ENCODE assay signal across 14 cellular contexts in the genomic region with DNA sequence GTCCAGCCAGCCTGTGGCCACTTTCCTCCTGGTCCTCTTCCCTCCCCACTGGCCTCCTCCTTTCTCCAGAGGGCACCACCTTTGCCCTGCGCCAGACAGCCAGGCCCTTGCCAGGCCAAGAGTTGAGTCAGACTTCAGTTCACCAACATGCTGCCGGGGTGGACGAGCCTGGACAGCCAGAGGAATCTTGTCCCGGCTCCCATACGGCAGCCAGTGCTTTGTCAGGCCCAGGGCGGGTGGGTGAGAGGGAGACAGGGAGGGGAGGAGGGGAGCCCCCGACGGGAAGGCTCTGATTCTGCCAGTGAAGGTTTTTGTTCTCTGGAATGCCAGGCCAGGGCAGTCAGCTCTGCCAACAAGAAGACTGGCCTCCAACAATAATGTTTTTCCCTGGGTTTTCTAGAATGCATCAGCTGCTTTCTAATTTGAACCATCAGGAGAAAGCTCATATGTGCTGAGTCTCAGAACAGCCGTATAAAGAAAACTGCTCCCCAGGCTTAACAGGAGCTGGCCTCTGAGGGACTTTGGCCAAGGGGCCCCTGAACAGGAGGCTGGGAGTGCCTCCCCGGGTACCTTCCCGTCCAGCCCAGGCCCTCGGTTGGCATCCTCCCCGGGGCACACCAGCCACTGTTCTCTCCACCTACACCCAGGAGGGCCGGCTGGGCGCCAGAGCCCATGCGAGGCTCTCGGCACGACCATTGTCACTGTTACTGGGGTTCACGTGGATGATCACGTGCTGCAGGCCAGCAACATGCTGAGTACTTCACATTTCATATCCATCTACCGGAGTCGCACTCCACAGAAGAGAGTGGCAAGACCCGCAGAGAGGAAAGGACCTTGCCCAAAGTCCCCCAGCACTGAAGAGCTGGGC. TPM values are rescaled to one million over a fixed set of nuclear protein-coding genes. Genes with fewer than 3 reads are reported as not detected.
DNase-seq lines count a peak whose midpoint lies in the region; ATAC-seq and TF ChIP-seq lines count a peak whose summit lies in the region.
"Had no signal": no experiment of that assay in that cellular context is flagged by ENCODE, and none has a peak within 500 bp of the region (broad histone marks: within the 10 kb centered on the region; RNA-seq: fewer than 3 reads in every experiment).

No MANE protein-coding gene starts in this region.

- H3K9me3 Mint-ChIP-seq in GM23338 = no peaks in the 10 kb centered on the region
- H3K9me3 Mint-ChIP-seq: CD4-positive, alpha-beta memory T cell had no signal

- no peak overlapping the region for H2AFZ ChIP-seq in GM23338

- H4K20me1 ChIP-seq in GM23338 (replicated peaks; ENCODE audit: insufficient read depth) = no peaks in the 10 kb centered on the region

- CTCF ChIA-PET in AG04450 (lab: Charles Lee) = no interaction called here

- DNase-seq in AG04450 (ENCODE audit: low read depth, low spot score) = no peak
- no peak for DNase-seq in GM23338 (ENCODE audit: low spot score)
- peak in 12 of 61 donors; percentile 9 to 58 (median 22) for DNase-seq in caudate nucleus (lab: John Stamatoyannopoulos, UW)
- DNase-seq in occipital lobe (lab: John Stamatoyannopoulos, UW) = peak; percentile 26
- DNase-seq in NCI-H446 (lab: John Stamatoyannopoulos, UW) = no peak
- DNase-seq in SHP77 treated with DMSO at 0.1 percent for 48 hours (lab: John Stamatoyannopoulos, UW) = no peak
- no peak for DNase-seq in OCI-M2 (lab: John Stamatoyannopoulos, UW; ENCODE audit: unreplicated experiment)
- DNase-seq: CD4-positive, alpha-beta memory T cell; dermis blood vessel endothelial cell; kidney glomerular epithelial cell; NCI-H526 treated with DMSO at 0.1 percent for 48 hours had no signal

- H3K4me3 Mint-ChIP-seq in GM23338 = no peak overlapping the region
- H3K4me3 Mint-ChIP-seq: CD4-positive, alpha-beta memory T cell had no signal

- H3K27ac Mint-ChIP-seq in GM23338 = peak overlapping the region; percentile 80; the same call in 1 of the 2 replicates

- H3K9me2 ChIP-seq in GM23338 (ENCODE audit: insufficient read depth) = no peaks in the 10 kb centered on the region

- POLR2A ChIA-PET in AG04450 (lab: Yijun Ruan, JAX) = no interaction called here

- ATAC-seq in GM23338 (no peak), HG03354 (IDR thresholded peaks at IDR 0.05; ENCODE audit: poor library complexity, severe bottlenecking, unreplicated experiment) (no peak)
- ATAC-seq: gastroesophageal sphincter had no signal

- peak overlapping the region; percentile 39 for H3K27ac ChIP-seq in AG04450 (ENCODE audit: low read depth, low read length)
- no peak overlapping the region for H3K27ac ChIP-seq in GM23338 (ENCODE audit: low read depth)
- H3K27ac ChIP-seq in caudate nucleus (ENCODE audit: low read depth, low read length) = peak overlapping the region; percentile 13
- H3K27ac ChIP-seq: gastroesophageal sphincter had no signal

- H3F3A ChIP-seq in GM23338 (replicated peaks; ENCODE audit: low read depth) = no peaks in the 10 kb centered on the region

- H3K4me2 ChIP-seq in GM23338 = no peak overlapping the region

- H3K36me3 Mint-ChIP-seq in GM23338 (ENCODE audit: low read depth) = no peaks in the 10 kb centered on the region
- H3K36me3 Mint-ChIP-seq: CD4-positive, alpha-beta memory T cell had no signal

- H3K4me3 ChIP-seq in AG04450 (ENCODE audit: low read depth, low read length) (no peak overlapping the region), GM23338 (no peak overlapping the region)
- H3K4me3 ChIP-seq: gastroesophageal sphincter had no signal

- no peaks in the 10 kb centered on the region; the same call in 1 of the 2 replicates for H3K9me3 ChIP-seq in AG04450 (ENCODE audit: control insufficient read depth, insufficient read depth, low read length)
- H3K9me3 ChIP-seq: gastroesophageal sphincter had no signal

- TF ChIP-seq CTCF in AG04450 (IDR thresholded peaks at IDR 0.05; ENCODE audit: low read depth, low read length) = no peak
- no peak for TF ChIP-seq CTCF in GM23338 (conservative IDR thresholded peaks at IDR 0.05; ENCODE audit: low read depth in 2 of 2)

- peaks cover 7% of the 10 kb centered on the region for H3K4me1 ChIP-seq in GM23338 (ENCODE audit: insufficient read depth)
- H3K4me1 ChIP-seq: gastroesophageal sphincter had no signal

- no peaks in the 10 kb centered on the region for H3K36me3 ChIP-seq in GM23338 (ENCODE audit: insufficient read depth)
- H3K36me3 ChIP-seq: gastroesophageal sphincter had no signal

- H3K79me2 ChIP-seq in GM23338 (replicated peaks; ENCODE audit: insufficient read depth) = no peaks in the 10 kb centered on the region

- peaks cover 16% of the 10 kb centered on the region for H3K4me1 Mint-ChIP-seq in GM23338

- H3K27me3 Mint-ChIP-seq in GM23338 (ENCODE audit: insufficient read depth, low read depth, poor library complexity) = peaks cover 19% of the 10 kb centered on the region
- H3K27me3 Mint-ChIP-seq: CD4-positive, alpha-beta memory T cell had no signal

- H3K27me3 ChIP-seq in AG04450 (ENCODE audit: control insufficient read depth, insufficient read depth, low read length) (no peaks in the 10 kb centered on the region), GM23338 (ENCODE audit: insufficient read depth) (no peaks in the 10 kb centered on the region)

TF ChIP-seq in GM23338, 12 proteins besides CTCF, POLR2A, EP300 and RAD21 (continues in another document):
- TF ChIP-seq, protein P1, sequence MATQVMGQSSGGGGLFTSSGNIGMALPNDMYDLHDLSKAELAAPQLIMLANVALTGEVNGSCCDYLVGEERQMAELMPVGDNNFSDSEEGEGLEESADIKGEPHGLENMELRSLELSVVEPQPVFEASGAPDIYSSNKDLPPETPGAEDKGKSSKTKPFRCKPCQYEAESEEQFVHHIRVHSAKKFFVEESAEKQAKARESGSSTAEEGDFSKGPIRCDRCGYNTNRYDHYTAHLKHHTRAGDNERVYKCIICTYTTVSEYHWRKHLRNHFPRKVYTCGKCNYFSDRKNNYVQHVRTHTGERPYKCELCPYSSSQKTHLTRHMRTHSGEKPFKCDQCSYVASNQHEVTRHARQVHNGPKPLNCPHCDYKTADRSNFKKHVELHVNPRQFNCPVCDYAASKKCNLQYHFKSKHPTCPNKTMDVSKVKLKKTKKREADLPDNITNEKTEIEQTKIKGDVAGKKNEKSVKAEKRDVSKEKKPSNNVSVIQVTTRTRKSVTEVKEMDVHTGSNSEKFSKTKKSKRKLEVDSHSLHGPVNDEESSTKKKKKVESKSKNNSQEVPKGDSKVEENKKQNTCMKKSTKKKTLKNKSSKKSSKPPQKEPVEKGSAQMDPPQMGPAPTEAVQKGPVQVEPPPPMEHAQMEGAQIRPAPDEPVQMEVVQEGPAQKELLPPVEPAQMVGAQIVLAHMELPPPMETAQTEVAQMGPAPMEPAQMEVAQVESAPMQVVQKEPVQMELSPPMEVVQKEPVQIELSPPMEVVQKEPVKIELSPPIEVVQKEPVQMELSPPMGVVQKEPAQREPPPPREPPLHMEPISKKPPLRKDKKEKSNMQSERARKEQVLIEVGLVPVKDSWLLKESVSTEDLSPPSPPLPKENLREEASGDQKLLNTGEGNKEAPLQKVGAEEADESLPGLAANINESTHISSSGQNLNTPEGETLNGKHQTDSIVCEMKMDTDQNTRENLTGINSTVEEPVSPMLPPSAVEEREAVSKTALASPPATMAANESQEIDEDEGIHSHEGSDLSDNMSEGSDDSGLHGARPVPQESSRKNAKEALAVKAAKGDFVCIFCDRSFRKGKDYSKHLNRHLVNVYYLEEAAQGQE (IDR thresholded peaks at IDR 0.05; ENCODE audit: unreplicated experiment) = no peak
- no peak for TF ChIP-seq STAT1 (IDR thresholded peaks at IDR 0.05; ENCODE audit: unreplicated experiment)
- TF ChIP-seq ZNF114 (CRISPR knock-in tag; IDR thresholded peaks at IDR 0.05) = no peak

RNA-seq across cellular contexts. Expression of a gene that starts 28.6 kb away (rescaled TPM):
- 53.9 and 121 TPM in 2 replicates for polyA plus RNA-seq in AG04450 (2011; rRNA removed)
- polyA minus RNA-seq in AG04450 (2011; rRNA and poly(A)+ RNA removed) = 165 and 320 TPM in 2 replicates
- 3.6 and 5.9 TPM in 2 replicates for total RNA-seq in GM23338 (2014; rRNA removed; shearing (Covaris generic))
- 1.2 and 1.8 TPM in 2 replicates for polyA plus RNA-seq in GM23338 (2016; fragmentation: Nextera tagmentation; extraction: Ambion mirVana)
- not detected for total RNA-seq in occipital lobe
- polyA plus RNA-seq: CD4-positive, alpha-beta memory T cell had no signal

RNA-seq across cellular contexts. Expression of a gene that starts 48.7 kb away (rescaled TPM):
- not detected in 2 replicates for polyA plus RNA-seq in AG04450 (2011; rRNA removed)
- not detected in 2 replicates for polyA minus RNA-seq in AG04450 (2011; rRNA and poly(A)+ RNA removed)
- not detected in 2 replicates for total RNA-seq in GM23338 (2014; rRNA removed; shearing (Covaris generic))
- polyA plus RNA-seq in GM23338 (2016; fragmentation: Nextera tagmentation; extraction: Ambion mirVana) = not detected in 2 replicates
- total RNA-seq in occipital lobe = 0.31 TPM
- total RNA-seq: dermis blood vessel endothelial cell, SK-MEL-5 had no signal
